ENCODE assay signal across 10 cellular contexts in genomic region chrX:54452920-54453319, GRCh38. TPM values are rescaled to one million over a fixed set of nuclear protein-coding genes. Genes with fewer than 3 reads are reported as not detected.
DNase-seq lines count a peak whose midpoint lies in the region; ATAC-seq, FAIRE-seq and TF ChIP-seq lines count a peak whose summit lies in the region.
"Had no signal": no experiment of that assay in that cellular context is flagged by ENCODE, and none has a peak within 500 bp of the region (broad histone marks: within the 10 kb centered on the region; RNA-seq: fewer than 3 reads in every experiment).

No MANE protein-coding gene starts in this region.

- peak; percentile 39 for FAIRE-seq in H1 (lab: Jason Lieb, UNC)
- no peak for FAIRE-seq in H54 (lab: Jason Lieb, UNC)

- no peak overlapping the region for H2BK20ac ChIP-seq in H1 (ENCODE audit: low read length)

- H2BK5ac ChIP-seq in H1 (ENCODE audit: low read depth, low read length): no peak overlapping the region

- H3K36me3 ChIP-seq in H1 (ENCODE audit: control insufficient read depth in 2 of 4, insufficient read depth in 4 of 4, low read length in 3 of 4): peaks cover 0 to 20% (median 9%) of the 10 kb centered on the region in 4 experiments; a peak in 6 of 8 replicates
- H3K36me3 ChIP-seq in spleen: peaks cover 0 to 16% (median 0%) of the 10 kb centered on the region in 6 donors

- H3K79me2 ChIP-seq in H1 (ENCODE audit: control insufficient read depth in 1 of 2, insufficient read depth in 2 of 2, low read length in 2 of 2): no peaks in the 10 kb centered on the region

- intact Hi-C loops in spleen (cut with DNase I; ENCODE audit: low total_unique reads): no loop called here

- no peak overlapping the region for H2BK12ac ChIP-seq in H1 (ENCODE audit: low read depth, low read length)

- DNase-seq in NCI-H748 (lab: John Stamatoyannopoulos, UW; ENCODE audit: unreplicated experiment): peak; percentile 6
- DNase-seq in NCI-H748 treated with DMSO at 0.1 percent for 48 hours (lab: John Stamatoyannopoulos, UW): no peak
- DNase-seq in NCI-H82 treated with DMSO at 0.1 percent for 48 hours (lab: John Stamatoyannopoulos, UW; ENCODE audit: unreplicated experiment): peak; percentile 17
- no peak for DNase-seq in H1 (ENCODE audit: low read depth in 1 of 2, low spot score in 2 of 2)
- DNase-seq in spleen: peak; percentile 34
- DNase-seq in H54 (ENCODE audit: insufficient read length, low spot score): no peak
- DNase-seq: naive thymus-derived CD4-positive, alpha-beta T cell had no signal

- H4K5ac ChIP-seq in H1 (ENCODE audit: insufficient read length, low read depth, low read length): no peak overlapping the region

- no peak overlapping the region for H3K4ac ChIP-seq in H1 (replicated peaks; ENCODE audit: insufficient read length, low read depth, low read length)

- no peak for ATAC-seq in HG03280 (IDR thresholded peaks at IDR 0.05; ENCODE audit: unreplicated experiment)
- ATAC-seq in GM21367 (IDR thresholded peaks at IDR 0.05; ENCODE audit: unreplicated experiment): no peak
- ATAC-seq: naive thymus-derived CD4-positive, alpha-beta T cell had no signal

- no peak overlapping the region for H2AFZ ChIP-seq in H1 (ENCODE audit: low read length)

- H3K4me1 ChIP-seq in H1 (replicated peaks in 1 of 4; ENCODE audit: control insufficient read depth in 3 of 4, insufficient read depth in 4 of 4, low read length in 3 of 4) (no peaks in the 10 kb centered on the region), spleen (no peaks in the 10 kb centered on the region)
- H3K4me1 ChIP-seq: BLaER1 had no signal

- H3K23ac ChIP-seq in H1 (ENCODE audit: insufficient read length): no peak overlapping the region

- H3K9ac ChIP-seq in H1 (replicated peaks in 1 of 4; ENCODE audit: extremely low read depth in 1 of 4, low read depth in 3 of 4, low read length in 3 of 4): no peak overlapping the region
- H3K9ac ChIP-seq: BLaER1 had no signal

- no peak overlapping the region for H3K14ac ChIP-seq in H1 (ENCODE audit: insufficient read length)

- CTCF ChIA-PET in H1 (lab: Charles Lee; ENCODE audit: partially characterized antibody): interaction anchor here (0.9 to 2.1 kb wide), 5 partner anchors 8 to 96 kb away, joined by 3 to 4 read pairs (median 3); no protein-coding TSS in a partner anchor

- no peak for TF ChIP-seq POLR2A in H1 (IDR thresholded peaks at IDR 0.05; ENCODE audit: control extremely low read depth in 1 of 2, low read depth in 2 of 2, low read length in 2 of 2)
- no peak for TF ChIP-seq POLR2A in spleen (IDR thresholded peaks at IDR 0.05)
- TF ChIP-seq POLR2A in H54 (IDR thresholded peaks at IDR 0.05; ENCODE audit: low read depth, low read length): no peak

- H4K91ac ChIP-seq in H1 (replicated peaks; ENCODE audit: insufficient read length, low read length): no peak overlapping the region

- TF ChIP-seq CTCF in H1 (IDR thresholded peaks at IDR 0.05; ENCODE audit: control extremely low read depth in 1 of 3, insufficient read depth in 1 of 3, low read depth in 1 of 3, low read length in 3 of 3) (peak; percentile 47 to 92 (median 68)), spleen (IDR thresholded peaks at IDR 0.05 in 8 of 11, conservative IDR thresholded peaks at IDR 0.05 in 3 of 11) (no peak)

- no peak for TF ChIP-seq EP300 in H1 (IDR thresholded peaks at IDR 0.05; ENCODE audit: borderline replicate concordance in 1 of 2, low read depth in 2 of 2, low read length in 2 of 2)

- no peak overlapping the region for H2BK120ac ChIP-seq in H1 (replicated peaks; ENCODE audit: low read depth, low read length)

- no peak overlapping the region for H2AK5ac ChIP-seq in H1 (ENCODE audit: low read depth, low read length)

- H3K23me2 ChIP-seq in H1 (ENCODE audit: low read depth, low read length): no peaks in the 10 kb centered on the region

- POLR2A ChIA-PET in H1 (lab: Charles Lee; ENCODE audit: partially characterized antibody): no interaction called here

- no peak overlapping the region for H3K4me3 ChIP-seq in H1 (ENCODE audit: extremely low read depth in 1 of 4, insufficient read depth in 2 of 4, low read depth in 3 of 4, low read length in 4 of 4)
- H3K4me3 ChIP-seq in spleen: no peak overlapping the region
- H3K4me3 ChIP-seq: BLaER1 had no signal

- TF ChIP-seq RAD21 in H1 (IDR thresholded peaks at IDR 0.05 in 1 of 2, conservative IDR thresholded peaks at IDR 0.05 in 1 of 2; ENCODE audit: low read depth in 2 of 2, low read length in 2 of 2): peak; percentile 53 to 62

- H4K8ac ChIP-seq in H1 (ENCODE audit: extremely low read depth, insufficient read depth, low read length): no peak overlapping the region

- no peaks in the 10 kb centered on the region for H3K79me1 ChIP-seq in H1 (ENCODE audit: low read depth, low read length)

- H4K20me1 ChIP-seq in H1 (replicated peaks in 1 of 2; ENCODE audit: control insufficient read depth in 1 of 2, insufficient read depth in 2 of 2, low read length in 2 of 2): no peaks in the 10 kb centered on the region

- H3K56ac ChIP-seq in H1 (replicated peaks; ENCODE audit: insufficient read length, low read depth, low read length): no peak overlapping the region

- H3K4me2 ChIP-seq in H1 (ENCODE audit: insufficient read depth in 1 of 2, low read depth in 2 of 2, low read length in 2 of 2): no peak overlapping the region
- H3K4me2 ChIP-seq: BLaER1 had no signal

- H3K27me3 ChIP-seq in H1 (replicated peaks in 1 of 4; ENCODE audit: control insufficient read depth in 3 of 4, extremely low read depth in 1 of 4, insufficient read depth in 3 of 4, low read length in 3 of 4) (no peaks in the 10 kb centered on the region), spleen (replicated peaks in 1 of 7) (no peaks in the 10 kb centered on the region)

- no peak overlapping the region for H3K18ac ChIP-seq in H1 (ENCODE audit: extremely low read depth, low read length)

- H2BK15ac ChIP-seq in H1 (ENCODE audit: low read length): no peak overlapping the region

- no peak overlapping the region for H3K27ac ChIP-seq in H1 (ENCODE audit: low read depth, low read length)
- no peak overlapping the region for H3K27ac ChIP-seq in spleen
- H3K27ac ChIP-seq: BLaER1 had no signal

- 72% methylated on average over 2 of the region's 2 CpGs; no CpG with 5 or more reads in 1 of the 2 experiments for WGBS in H1 (ENCODE audit: extremely low coverage in 1 of 2, insufficient coverage in 1 of 2, insufficient read length in 1 of 2, insufficient replicate concordance in 2 of 2, low coverage in 1 of 2, low lambda C conversion rate in 2 of 2, missing lambda C conversion rate in 1 of 2), 2 experiments
- 38 to 68% (median 64%) methylated on average over 2 of the region's 2 CpGs for WGBS in spleen, 5 donors

- H3K9me3 ChIP-seq in H1 (ENCODE audit: insufficient read depth in 2 of 2, low read depth in 1 of 2, low read length in 1 of 2) (no peaks in the 10 kb centered on the region), spleen (no peaks in the 10 kb centered on the region)
- H3K9me3 ChIP-seq: BLaER1 had no signal

TF ChIP-seq in H1, 55 proteins besides CTCF, POLR2A, EP300 and RAD21:
- TF ChIP-seq KDM4A (IDR thresholded peaks at IDR 0.05; ENCODE audit: low read depth, low read length, severe bottlenecking): no peak
- TF ChIP-seq NRF1 (IDR thresholded peaks at IDR 0.05; ENCODE audit: low read depth, low read length): no peak
- no peak for TF ChIP-seq SUZ12 (IDR thresholded peaks at IDR 0.05; ENCODE audit: low read length)
- peak; percentile 36; the same call in 1 of the 2 replicates for TF ChIP-seq MAX (IDR thresholded peaks at IDR 0.05)
- TF ChIP-seq TEAD4 (IDR thresholded peaks at IDR 0.05; ENCODE audit: low read depth, low read length): no peak
- peak; percentile 44; the same call in 1 of the 2 replicates for TF ChIP-seq USF2 (IDR thresholded peaks at IDR 0.05; ENCODE audit: low read length)
- no peak for TF ChIP-seq SAP30 (IDR thresholded peaks at IDR 0.05; ENCODE audit: insufficient read depth, insufficient replicate concordance, low read length)

RNA-seq across cellular contexts. Expression of gene TSR2, which starts 12.7 kb away (rescaled TPM):
- 44.2 and 49.4 TPM in 2 replicates for total RNA-seq in H1 (2021; fragmentation: NEBNext Ultra II Directional; extraction: Animal tissue kit (Norgen Biotek cat#: 25700))
- polyA plus RNA-seq in H1 (2011; rRNA removed) (15.1 and 18.0 TPM in 2 replicates), spleen (10 to 100 TPM; 25.5 to 42.3 (median 31.3) TPM)
- 34.5 TPM for polyA plus RNA-seq in H1 (2011; cell fraction: cytosol; rRNA removed)
- polyA plus RNA-seq in H1 (2011; cell fraction: nucleus; rRNA removed): 11.3 TPM
- 57.5 to 67.9 TPM (median 63.7 TPM) in 4 replicates for polyA plus RNA-seq in H1 (2012, experiment 1 of 2)
- polyA plus RNA-seq in H1 (2012, experiment 2 of 2): 30.4 TPM
- polyA plus RNA-seq in H1 (2013, experiment 1 of 2): 35.2 TPM
- polyA plus RNA-seq in H1 (2013, experiment 2 of 2): 34.4 TPM
- polyA minus RNA-seq in H1 (2011; rRNA and poly(A)+ RNA removed): 5.2 and 5.5 TPM in 2 replicates
- polyA minus RNA-seq in H1 (2011; cell fraction: cytosol; rRNA and poly(A)+ RNA removed): 6.8 TPM
- 4.1 TPM for polyA minus RNA-seq in H1 (2011; cell fraction: nucleus; rRNA and poly(A)+ RNA removed)
- 10 to 100 TPM; 21.4 to 46.4 (median 35.1) TPM for total RNA-seq in spleen

RNA-seq across cellular contexts. Expression of gene FGD1, which starts 43.1 kb away (rescaled TPM):
- 33.8 and 34.9 TPM in 2 replicates for total RNA-seq in H1 (2021; fragmentation: NEBNext Ultra II Directional; extraction: Animal tissue kit (Norgen Biotek cat#: 25700))
- 6.8 and 10.4 TPM in 2 replicates for polyA plus RNA-seq in H1 (2011; rRNA removed)
- polyA plus RNA-seq in H1 (2011; cell fraction: cytosol; rRNA removed): 6.1 TPM
- 15.1 TPM for polyA plus RNA-seq in H1 (2011; cell fraction: nucleus; rRNA removed)
- 20.3 to 25.8 TPM (median 23.9 TPM) in 4 replicates for polyA plus RNA-seq in H1 (2012, experiment 1 of 2)
- 25.0 TPM for polyA plus RNA-seq in H1 (2012, experiment 2 of 2)
- 20.7 TPM for polyA plus RNA-seq in H1 (2013, experiment 1 of 2)
- 20.8 TPM for polyA plus RNA-seq in H1 (2013, experiment 2 of 2)
- polyA minus RNA-seq in H1 (2011; rRNA and poly(A)+ RNA removed): 6.8 and 9.6 TPM in 2 replicates
- polyA minus RNA-seq in H1 (2011; cell fraction: cytosol; rRNA and poly(A)+ RNA removed): 14.6 TPM
- polyA minus RNA-seq in H1 (2011; cell fraction: nucleus; rRNA and poly(A)+ RNA removed): 7.5 TPM
- 1 to 10 TPM; 3.1 to 5.4 (median 3.8) TPM for total RNA-seq in spleen
- polyA plus RNA-seq in spleen: 1 to 10 TPM in 1 of 3 donors, under 1 TPM in 2; 0.73 to 1.5 (median 0.98) TPM

Comparison
In these comparisons a context has a peak if more than half of its experiments do, and no peak if none do; other contexts are left out.
1. DNase-seq: peak in NCI-H748 (single experiment), NCI-H82 treated with DMSO at 0.1 percent for 48 hours (single experiment) and spleen (single experiment); none in NCI-H748 treated with DMSO at 0.1 percent for 48 hours (single experiment), H1 (0 of 2) and H54 (single experiment).
2. CTCF ChIP-seq: peak in H1 (3 of 3); none in spleen (0 of 11).